19 cellular contexts compared by ENCODE assay signal in the genomic region with DNA sequence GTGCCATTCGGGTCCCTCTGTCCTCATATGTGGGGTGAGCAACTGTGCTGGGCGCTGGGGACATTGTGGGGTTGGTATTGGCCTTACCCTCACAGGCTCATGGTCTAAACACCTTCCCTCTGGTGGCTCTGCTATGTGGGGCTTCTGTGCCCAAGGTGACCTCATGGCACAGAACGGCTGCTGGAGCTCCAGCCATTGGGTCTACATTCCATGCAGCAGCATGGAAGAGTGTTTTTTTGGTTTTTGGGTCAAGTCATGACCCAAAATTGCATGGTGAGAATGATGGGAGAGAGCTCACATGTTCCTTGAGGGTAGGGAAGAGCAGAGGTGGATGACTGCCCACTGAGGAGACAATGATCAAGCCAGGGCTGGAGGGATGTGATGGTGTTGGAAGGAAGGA.
"Had no signal": no experiment of that assay in that cellular context is flagged by ENCODE, and none has a peak within 500 bp of the region (broad histone marks: within the 10 kb centered on the region; RNA-seq: fewer than 3 reads in every experiment).

No MANE protein-coding gene starts in this region.

- H3K27me3 Mint-ChIP-seq: activated naive CD8-positive, alpha-beta T cell; central memory CD8-positive, alpha-beta T cell; naive thymus-derived CD8-positive, alpha-beta T cell had no signal

- H3K4me3 Mint-ChIP-seq: activated CD8-positive, alpha-beta memory T cell treated with anti-CD3 and anti-CD28 coated beads, Interleukin-2, amount 10 ng/mL, durations not matched to agents 7 days and 5 days; activated naive CD8-positive, alpha-beta T cell; central memory CD8-positive, alpha-beta T cell; T-helper 2 cell treated with Interferon-gamma antibody and Interleukin-4, amounts not matched to agents 5 μg/mL and 100 μg/mL, for 36 hours had no signal

- H3K4me3 ChIP-seq: coronary artery, esophagus muscularis mucosa, left lung, mucosa of descending colon, prostate gland, thyroid gland had no signal

- H3K9me3 ChIP-seq: mucosa of descending colon, prostate gland, thyroid gland had no signal

- DNase-seq: activated CD8-positive, alpha-beta memory T cell treated with anti-CD3 and anti-CD28 coated beads, Interleukin-2, amount 10 ng/mL, durations not matched to agents 7 days and 5 days; activated effector memory CD4-positive, alpha-beta T cell treated with anti-CD3 and anti-CD28 coated beads, Interleukin-2, amount 50 U/mL, for 16 hours; activated T-cell treated with anti-CD3 and anti-CD28 coated beads, Interleukin-2, amount 50 U/mL, for 1 hour; brain microvascular endothelial cell; hippocampal formation; kidney; left lung; mammary epithelial cell; mucosa of descending colon; naive thymus-derived CD8-positive, alpha-beta T cell; small intestine; thyroid gland had no signal

- H3K36me3 Mint-ChIP-seq: activated naive CD8-positive, alpha-beta T cell; naive thymus-derived CD8-positive, alpha-beta T cell had no signal

- H3K27ac ChIP-seq: brain microvascular endothelial cell, coronary artery, esophagus muscularis mucosa, left lung, prostate gland, thyroid gland had no signal

- H3K27me3 ChIP-seq: brain microvascular endothelial cell, thyroid gland had no signal

- H3K4me1 ChIP-seq: prostate gland had no signal

- ATAC-seq: activated CD8-positive, alpha-beta memory T cell treated with anti-CD3 and anti-CD28 coated beads, Interleukin-2, amount 10 ng/mL, durations not matched to agents 7 days and 5 days; left lung; mucosa of descending colon; naive thymus-derived CD8-positive, alpha-beta T cell; right cardiac atrium had no signal

- H3K27ac Mint-ChIP-seq: activated CD8-positive, alpha-beta memory T cell treated with anti-CD3 and anti-CD28 coated beads, Interleukin-2, amount 10 ng/mL, durations not matched to agents 7 days and 5 days; activated naive CD8-positive, alpha-beta T cell; T-helper 2 cell treated with Interferon-gamma antibody and Interleukin-4, amounts not matched to agents 5 μg/mL and 100 μg/mL, for 36 hours had no signal

- H3K36me3 ChIP-seq: brain microvascular endothelial cell, esophagus muscularis mucosa, left lung, prostate gland, thyroid gland had no signal

- H3K9me3 Mint-ChIP-seq: central memory CD8-positive, alpha-beta T cell had no signal
